16 cellular contexts compared by ENCODE assay signal in genomic region chr4:100841911-100842310, GRCh38.
A peak's percentile ranks its signal among the peaks of the same experiment; 100 is the strongest.
DNase-seq lines count a peak whose midpoint lies in the region; ATAC-seq and TF ChIP-seq lines count a peak whose summit lies in the region.
"Had no signal": no experiment of that assay in that cellular context is flagged by ENCODE, and none has a peak within 500 bp of the region (broad histone marks: within the 10 kb centered on the region; RNA-seq: fewer than 3 reads in every experiment).

No MANE protein-coding gene starts in this region.

- no peak overlapping the region for H3K27ac Mint-ChIP-seq in WTC11
- H3K27ac Mint-ChIP-seq: CD4-positive, alpha-beta memory T cell had no signal

- no peaks in the 10 kb centered on the region for H3K27me3 Mint-ChIP-seq in WTC11 (ENCODE audit: low read depth)

- POLR2A ChIA-PET in WTC11 (lab: Charles Lee) = no interaction called here

- ATAC-seq in WTC11 = no peak

- H3K4me3 ChIP-seq in choroid plexus epithelial cell (ENCODE audit: low read depth, low read length) (no peak overlapping the region), foreskin fibroblast (ENCODE audit: low read depth in 1 of 2, low read length in 2 of 2) (no peak overlapping the region)
- H3K4me3 ChIP-seq: SJSA1 had no signal

- no peak overlapping the region for H3K4me3 Mint-ChIP-seq in WTC11
- H3K4me3 Mint-ChIP-seq: CD4-positive, alpha-beta memory T cell had no signal

- no peak for TF ChIP-seq CTCF in choroid plexus epithelial cell (conservative IDR thresholded peaks at IDR 0.05; ENCODE audit: low read depth, low read length)
- no peak for TF ChIP-seq CTCF in foreskin fibroblast (IDR thresholded peaks at IDR 0.05; ENCODE audit: low read depth, low read length)
- no peak for TF ChIP-seq CTCF in WTC11 (IDR thresholded peaks at IDR 0.05)

- CTCF ChIA-PET in WTC11 (lab: Charles Lee) = interaction anchor here (0.6 kb wide), 1 partner anchor 89 kb away, joined by 4 read pairs; no protein-coding TSS in a partner anchor

- peaks cover 28% of the 10 kb centered on the region for H3K4me1 Mint-ChIP-seq in WTC11
- H3K4me1 Mint-ChIP-seq: CD4-positive, alpha-beta memory T cell had no signal

- DNase-seq in LHCN-M2 (ENCODE audit: low read depth) = peak; percentile 78
- peak; percentile 14 for DNase-seq in choroid plexus epithelial cell (ENCODE audit: low read depth)
- DNase-seq in foreskin fibroblast = peak; percentile 4 to 38
- DNase-seq in stimulated activated CD4-positive, alpha-beta T cell treated with anti-CD3 and anti-CD28 coated beads, Interleukin-2, amount 100 ng/mL, for 48 hours = no peak
- no peak for DNase-seq in activated CD4-positive, CD25-positive, alpha-beta regulatory T cell (lab: John Stamatoyannopoulos, UW)
- DNase-seq in WTC11 (ENCODE audit: low spot score) = no peak
- no peak for DNase-seq in inferior parietal cortex (ENCODE audit: extremely low spot score)
- DNase-seq: Calu3; CD4-positive, alpha-beta memory T cell; DMS53; NCI-H1048; NCI-H1436 treated with DMSO at 0.1 percent for 48 hours; NCI-H2029 treated with DMSO at 0.1 percent for 48 hours; NCI-H2171 treated with DMSO at 0.1 percent for 48 hours; NCI-H82 had no signal

- H3K36me3 Mint-ChIP-seq in WTC11 = peaks cover 5% of the 10 kb centered on the region
- H3K36me3 Mint-ChIP-seq: CD4-positive, alpha-beta memory T cell had no signal

- H3K9me3 Mint-ChIP-seq in WTC11 = peaks cover 10% of the 10 kb centered on the region

TF ChIP-seq in WTC11, 78 proteins besides CTCF, POLR2A, EP300 and RAD21:
- TF ChIP-seq ZNF121 (CRISPR knock-in tag; IDR thresholded peaks at IDR 0.05) (no peak), MLX (CRISPR knock-in tag; IDR thresholded peaks at IDR 0.05) (no peak), PRDM15 (CRISPR knock-in tag; IDR thresholded peaks at IDR 0.05) (no peak), ATF6 (CRISPR knock-in tag; IDR thresholded peaks at IDR 0.05) (no peak), ATF1 (CRISPR knock-in tag; IDR thresholded peaks at IDR 0.05) (no peak), PRRX2 (CRISPR knock-in tag; IDR thresholded peaks at IDR 0.05) (no peak), JUN (CRISPR knock-in tag; IDR thresholded peaks at IDR 0.05) (no peak), ZBTB43 (CRISPR knock-in tag; IDR thresholded peaks at IDR 0.05) (no peak), SOX15 (CRISPR knock-in tag; IDR thresholded peaks at IDR 0.05) (no peak), FOXK1 (CRISPR knock-in tag; IDR thresholded peaks at IDR 0.05) (no peak), CREM (CRISPR knock-in tag; IDR thresholded peaks at IDR 0.05) (no peak), NR2C2 (CRISPR knock-in tag; IDR thresholded peaks at IDR 0.05) (no peak)
- TF ChIP-seq, protein P1, sequence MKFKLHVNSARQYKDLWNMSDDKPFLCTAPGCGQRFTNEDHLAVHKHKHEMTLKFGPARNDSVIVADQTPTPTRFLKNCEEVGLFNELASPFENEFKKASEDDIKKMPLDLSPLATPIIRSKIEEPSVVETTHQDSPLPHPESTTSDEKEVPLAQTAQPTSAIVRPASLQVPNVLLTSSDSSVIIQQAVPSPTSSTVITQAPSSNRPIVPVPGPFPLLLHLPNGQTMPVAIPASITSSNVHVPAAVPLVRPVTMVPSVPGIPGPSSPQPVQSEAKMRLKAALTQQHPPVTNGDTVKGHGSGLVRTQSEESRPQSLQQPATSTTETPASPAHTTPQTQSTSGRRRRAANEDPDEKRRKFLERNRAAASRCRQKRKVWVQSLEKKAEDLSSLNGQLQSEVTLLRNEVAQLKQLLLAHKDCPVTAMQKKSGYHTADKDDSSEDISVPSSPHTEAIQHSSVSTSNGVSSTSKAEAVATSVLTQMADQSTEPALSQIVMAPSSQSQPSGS (CRISPR knock-in tag; IDR thresholded peaks at IDR 0.05; ENCODE audit: borderline replicate concordance, low read depth) = no peak

Comparison
In these comparisons a context has a peak if more than half of its experiments do, and no peak if none do; other contexts are left out.
1. DNase-seq: peak in LHCN-M2 (single experiment), choroid plexus epithelial cell (single experiment) and foreskin fibroblast (2 of 2); none in stimulated activated CD4-positive, alpha-beta T cell treated with anti-CD3 and anti-CD28 coated beads, Interleukin-2, amount 100 ng/mL, for 48 hours (0 of 2), activated CD4-positive, CD25-positive, alpha-beta regulatory T cell (0 of 4), WTC11 (single experiment) and inferior parietal cortex (single experiment).